Comparison of ENCODE assay signal across 1 cellular context in genomic region chr2:70132244-70133126, GRCh38.
TF ChIP-seq lines count a peak whose summit lies in the region.

No MANE protein-coding gene starts in this region.

TF ChIP-seq in GM12878, 131 proteins besides CTCF, POLR2A, EP300 and RAD21 (continued from another document):
- TF ChIP-seq PKNOX1 (IDR thresholded peaks at IDR 0.05): peak; percentile 93
- TF ChIP-seq POLR2AphosphoS2 (IDR thresholded peaks at IDR 0.05; ENCODE audit: low read depth, low read length): peak; percentile 59
- TF ChIP-seq CBX3 (IDR thresholded peaks at IDR 0.05; ENCODE audit: borderline replicate concordance, low read depth): no peak
- no peak for TF ChIP-seq ZBTB4 (CRISPR knock-in tag; IDR thresholded peaks at IDR 0.05)
- peak; percentile 66 for TF ChIP-seq MXI1 (IDR thresholded peaks at IDR 0.05; ENCODE audit: low read depth, low read length)
- TF ChIP-seq TCF3 (IDR thresholded peaks at IDR 0.05; ENCODE audit: borderline replicate concordance, insufficient read depth, low read depth, low read length): no peak
- no peak for TF ChIP-seq NFYA (IDR thresholded peaks at IDR 0.05; ENCODE audit: borderline replicate concordance, low read depth, low read length)
- TF ChIP-seq NBN (IDR thresholded peaks at IDR 0.05): peak; percentile 62
- TF ChIP-seq MEF2A (IDR thresholded peaks at IDR 0.05; ENCODE audit: insufficient read depth, low read depth, low read length): no peak
- TF ChIP-seq CHD1 (IDR thresholded peaks at IDR 0.05; ENCODE audit: low read depth, low read length): 0 out of 2 replicates have a peak, but pooled peaks have one; percentile 64
- TF ChIP-seq ETV6 (conservative IDR thresholded peaks at IDR 0.05 in 1 of 2, IDR thresholded peaks at IDR 0.05 in 1 of 2; ENCODE audit: borderline replicate concordance in 1 of 2, low read depth in 1 of 2): no peak
- TF ChIP-seq SIX5 (IDR thresholded peaks at IDR 0.05; ENCODE audit: low read depth, low read length, severe bottlenecking): no peak
- no peak; the same call in 1 of the 2 replicates for TF ChIP-seq EED (IDR thresholded peaks at IDR 0.05; ENCODE audit: low read depth)
- peak; percentile 58; the same call in 1 of the 2 replicates for TF ChIP-seq RELB (IDR thresholded peaks at IDR 0.05; ENCODE audit: low read depth)
- 0 out of 2 replicates have a peak, but pooled peaks have one; percentile 23 for TF ChIP-seq RB1 (IDR thresholded peaks at IDR 0.05; ENCODE audit: borderline replicate concordance)
- TF ChIP-seq, protein P1, sequence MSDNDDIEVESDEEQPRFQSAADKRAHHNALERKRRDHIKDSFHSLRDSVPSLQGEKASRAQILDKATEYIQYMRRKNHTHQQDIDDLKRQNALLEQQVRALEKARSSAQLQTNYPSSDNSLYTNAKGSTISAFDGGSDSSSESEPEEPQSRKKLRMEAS (IDR thresholded peaks at IDR 0.05; ENCODE audit: low read depth, low read length): no peak
- peak; percentile 90 for TF ChIP-seq POLR2AphosphoS5 (IDR thresholded peaks at IDR 0.05; ENCODE audit: low read length)
- TF ChIP-seq DPF2 (IDR thresholded peaks at IDR 0.05): 0 out of 2 replicates have a peak, but pooled peaks have one; percentile 0
- TF ChIP-seq, protein P2, sequence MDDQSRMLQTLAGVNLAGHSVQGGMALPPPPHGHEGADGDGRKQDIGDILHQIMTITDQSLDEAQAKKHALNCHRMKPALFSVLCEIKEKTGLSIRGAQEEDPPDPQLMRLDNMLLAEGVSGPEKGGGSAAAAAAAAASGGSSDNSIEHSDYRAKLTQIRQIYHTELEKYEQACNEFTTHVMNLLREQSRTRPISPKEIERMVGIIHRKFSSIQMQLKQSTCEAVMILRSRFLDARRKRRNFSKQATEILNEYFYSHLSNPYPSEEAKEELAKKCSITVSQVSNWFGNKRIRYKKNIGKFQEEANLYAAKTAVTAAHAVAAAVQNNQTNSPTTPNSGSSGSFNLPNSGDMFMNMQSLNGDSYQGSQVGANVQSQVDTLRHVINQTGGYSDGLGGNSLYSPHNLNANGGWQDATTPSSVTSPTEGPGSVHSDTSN (IDR thresholded peaks at IDR 0.05; ENCODE audit: insufficient replicate concordance, low read depth, low read length): peak; percentile 79
- TF ChIP-seq MYB (IDR thresholded peaks at IDR 0.05; ENCODE audit: borderline replicate concordance, low read depth, low read length): no peak
- no peak for TF ChIP-seq KDM1A (IDR thresholded peaks at IDR 0.05; ENCODE audit: borderline replicate concordance)
- TF ChIP-seq TAF1 (IDR thresholded peaks at IDR 0.05; ENCODE audit: borderline replicate concordance, low read depth, low read length): peak; percentile 66; the same call in 1 of the 2 replicates
- TF ChIP-seq RUNX3 (IDR thresholded peaks at IDR 0.05; ENCODE audit: low read length): peak; percentile 70
- 0 out of 2 replicates have a peak, but pooled peaks have one; percentile 48 for TF ChIP-seq TBL1XR1 (IDR thresholded peaks at IDR 0.05; ENCODE audit: low read depth, low read length)
- TF ChIP-seq FOS (IDR thresholded peaks at IDR 0.05; ENCODE audit: borderline replicate concordance, extremely low read depth, insufficient read length): no peak
- TF ChIP-seq NFXL1 (IDR thresholded peaks at IDR 0.05; ENCODE audit: borderline replicate concordance): no peak
- TF ChIP-seq TCF7 (IDR thresholded peaks at IDR 0.05; ENCODE audit: borderline replicate concordance): no peak
- TF ChIP-seq STAT3 (IDR thresholded peaks at IDR 0.05; ENCODE audit: low read depth, low read length): no peak
- TF ChIP-seq ZNF687 (IDR thresholded peaks at IDR 0.05): peak; percentile 84
- peak; percentile 33 to 47; a peak in 2 of 4 replicates for TF ChIP-seq IKZF2 (IDR thresholded peaks at IDR 0.05)
- TF ChIP-seq HSF1 (IDR thresholded peaks at IDR 0.05; ENCODE audit: low read depth, low read length): peak; percentile 70
- TF ChIP-seq SREBF1 (IDR thresholded peaks at IDR 0.05; ENCODE audit: low read length): no peak
- peak; percentile 19; the same call in 1 of the 2 replicates for TF ChIP-seq RAD51 (IDR thresholded peaks at IDR 0.05)
- no peak for TF ChIP-seq ZZZ3 (IDR thresholded peaks at IDR 0.05; ENCODE audit: control insufficient read depth, insufficient read length, low read depth)
- TF ChIP-seq MEF2B (IDR thresholded peaks at IDR 0.05; ENCODE audit: partially characterized antibody, poor library complexity, severe bottlenecking): peak; percentile 62
